Comparison of ENCODE assay signal across 19 cellular contexts in genomic region chr10:75655791-75656451, GRCh38.
DNase-seq lines count a peak whose midpoint lies in the region; ATAC-seq and TF ChIP-seq lines count a peak whose summit lies in the region.
"Had no signal": no experiment of that assay in that cellular context is flagged by ENCODE, and none has a peak within 500 bp of the region (broad histone marks: within the 10 kb centered on the region; RNA-seq: fewer than 3 reads in every experiment).

No MANE protein-coding gene starts in this region.

- H3K27me3 ChIP-seq in breast epithelium (no peaks in the 10 kb centered on the region), right cardiac atrium (ENCODE audit: control insufficient read depth, insufficient read depth) (no peaks in the 10 kb centered on the region), thoracic aorta (replicated peaks; ENCODE audit: insufficient read depth) (no peaks in the 10 kb centered on the region)

- H3K4me3 ChIP-seq in breast epithelium = no peak overlapping the region
- no peak overlapping the region for H3K4me3 ChIP-seq in right cardiac atrium (ENCODE audit: low read length)
- no peak overlapping the region for H3K4me3 ChIP-seq in thoracic aorta
- H3K4me3 ChIP-seq: GM12878 had no signal

- no peaks in the 10 kb centered on the region for H3K36me3 ChIP-seq in breast epithelium
- no peaks in the 10 kb centered on the region for H3K36me3 ChIP-seq in thoracic aorta

- peak; percentile 42 for DNase-seq in NCI-H226
- DNase-seq in breast epithelium (ENCODE audit: low spot score in 2 of 2) = no peak
- peak in 1 of 3 donors; percentile 56 for DNase-seq in right cardiac atrium
- DNase-seq in thoracic aorta (ENCODE audit: low spot score) = no peak
- DNase-seq in iPS-NIHi11 (ENCODE audit: low spot score) = no peak
- no peak for DNase-seq in activated T-cell treated with anti-CD3 and anti-CD28 coated beads, Interleukin-2, amount 50 U/mL, for 1 hour
- DNase-seq in NCI-H69 (lab: John Stamatoyannopoulos, UW) = no peak
- no peak for DNase-seq in stimulated activated CD8-positive, alpha-beta memory T cell treated with anti-CD3 and anti-CD28 coated beads, Interleukin-4, amount 100 ng/mL, for 48 hours
- DNase-seq: activated CD4-positive, alpha-beta T cell treated with anti-CD3 and anti-CD28 coated beads, Interleukin-2, amount 10 ng/mL, durations not matched to agents 7 days and 5 days; activated T-cell treated with anti-CD3 and anti-CD28 coated beads, Interleukin-2, amount 50 U/mL, for 72 hours; amygdala; C1 segment of cervical spinal cord; DND-41; endodermal cell; hypothalamus; NCI-H1105; nucleus accumbens had no signal

- intact Hi-C loops in breast epithelium (cut with DNase I; ENCODE audit: low total_unique reads) = no loop called here
- intact Hi-C loops in right cardiac atrium (cut with DNase I) = loop anchor here in 2 of 4 donors (10.0 kb wide), 1 partner anchor 251 kb away; the partner anchor contains the start of gene ZNF503 (in 2 of the 2)

- no peaks in the 10 kb centered on the region for H3K9me3 ChIP-seq in breast epithelium
- H3K9me3 ChIP-seq in right cardiac atrium (ENCODE audit: control insufficient read depth, low read length) = no peaks in the 10 kb centered on the region
- H3K9me3 ChIP-seq in thoracic aorta = no peaks in the 10 kb centered on the region

- no peak for TF ChIP-seq CTCF in breast epithelium (IDR thresholded peaks at IDR 0.05)
- no peak for TF ChIP-seq CTCF in thoracic aorta (IDR thresholded peaks at IDR 0.05)

- ATAC-seq in right cardiac atrium (peak; percentile 29 to 87), thoracic aorta (ENCODE audit: insufficient number of reproducible peaks, low FRiP score, low read depth) (peak; percentile 62)
- ATAC-seq: activated T-cell treated with anti-CD3 and anti-CD28 coated beads, Interleukin-2, amount 50 U/mL, for 72 hours; GM12878; Panc1 had no signal

- H3K27ac ChIP-seq in breast epithelium (peak overlapping the region; percentile 54 to 72), right cardiac atrium (ENCODE audit: low read length) (peak overlapping the region; percentile 15), thoracic aorta (peak overlapping the region; percentile 70 to 75)

- TF ChIP-seq POLR2A in breast epithelium (IDR thresholded peaks at IDR 0.05) = no peak

- no peaks in the 10 kb centered on the region for H3K4me1 ChIP-seq in breast epithelium
- H3K4me1 ChIP-seq in right cardiac atrium (ENCODE audit: control insufficient read depth, insufficient read depth, low read length) = peaks cover 13% of the 10 kb centered on the region
- peaks cover 39 to 97% of the 10 kb centered on the region in 2 donors for H3K4me1 ChIP-seq in thoracic aorta (ENCODE audit: control insufficient read depth in 1 of 2, low read depth in 2 of 2)

- WGBS in right cardiac atrium = 30% methylated on average over 3 of the region's 3 CpGs

Comparison
In these comparisons a context has a peak if more than half of its experiments do, and no peak if none do; other contexts are left out.
1. H3K27ac ChIP-seq: peak in every context shown above with its lines; median percentile 72 in thoracic aorta; 63 in breast epithelium; 15 in right cardiac atrium.